In genomic region chr11:64969209-64969608, GRCh38 we compare ENCODE assay signal across 1 cellular context.
TF ChIP-seq lines count a peak whose summit lies in the region.

No MANE protein-coding gene starts in this region.

TF ChIP-seq in IMR-90, 13 proteins besides CTCF, POLR2A, EP300 and RAD21:
- TF ChIP-seq RFX5 (IDR thresholded peaks at IDR 0.05; ENCODE audit: low read depth, low read length) (no peak), BHLHE40 (IDR thresholded peaks at IDR 0.05; ENCODE audit: low read depth, low read length) (no peak), ELK1 (IDR thresholded peaks at IDR 0.05; ENCODE audit: borderline replicate concordance, low read depth, low read length) (no peak), MAZ (IDR thresholded peaks at IDR 0.05; ENCODE audit: borderline replicate concordance, low read depth, low read length) (no peak), NFE2L2 (IDR thresholded peaks at IDR 0.05; ENCODE audit: low read depth, low read length) (no peak)
TF ChIP-seq in IMR-90: peak in this region for 0.
